In the genomic region with DNA sequence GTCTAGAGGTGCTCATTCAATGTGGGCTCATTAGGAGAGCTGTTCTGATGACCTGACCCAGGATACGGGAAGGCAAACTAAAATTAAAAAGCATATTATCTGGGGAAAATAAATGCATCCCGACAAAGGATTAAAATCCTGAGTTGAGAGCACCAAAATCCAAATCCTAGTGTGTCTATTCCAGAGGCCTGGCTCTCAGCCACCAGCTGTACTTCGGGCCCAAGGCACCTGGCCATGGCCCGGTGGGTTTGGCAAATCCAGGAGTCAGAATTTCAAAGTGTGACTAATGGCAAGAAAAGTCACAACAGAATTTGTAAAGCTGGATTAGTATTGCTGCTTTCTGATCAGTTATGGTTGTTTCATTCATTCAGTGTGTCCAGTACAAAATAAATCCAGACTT, we compare ENCODE assay signal across 26 cellular contexts.
"Had no signal": no experiment of that assay in that cellular context is flagged by ENCODE, and none has a peak within 500 bp of the region (broad histone marks: within the 10 kb centered on the region; RNA-seq: fewer than 3 reads in every experiment).

No MANE protein-coding gene starts in this region.

- DNase-seq: heart left ventricle; hypothalamus; immature natural killer cell; kidney; left colon; left lung; lower lobe of right lung; mammary epithelial cell; mesenchymal stem cell; natural killer cell; nucleus accumbens; right lobe of liver; stimulated activated CD4-positive, alpha-beta T cell treated with anti-CD3 and anti-CD28 coated beads, Interleukin-1b, Interleukin-23, amount 100 ng/mL, for 48 hours; stimulated activated CD4-positive, alpha-beta T cell treated with anti-CD3 and anti-CD28 coated beads, Interleukin-2, amount 100 ng/mL, for 48 hours; stimulated activated CD4-positive, alpha-beta T cell treated with anti-CD3 and anti-CD28 coated beads, Interleukin-4, amount 100 ng/mL, for 4 hours; stimulated activated naive CD4-positive, alpha-beta T cell; tibial artery; trophoblast cell; upper lobe of right lung had no signal

- H3K9me3 ChIP-seq: heart left ventricle, left lung, lower lobe of right lung, right atrium auricular region, right lobe of liver, suprapubic skin, thoracic aorta, tibial artery, upper lobe of right lung had no signal

- H3K4me3 ChIP-seq: heart left ventricle, left lung, lower lobe of right lung, right atrium auricular region, right lobe of liver, smooth muscle cell, suprapubic skin, thoracic aorta, tibial artery, upper lobe of right lung had no signal

- H3K27ac ChIP-seq: heart left ventricle, left lung, lower lobe of right lung, parathyroid adenoma, right atrium auricular region, right lobe of liver, suprapubic skin, thoracic aorta, tibial artery, upper lobe of right lung had no signal

- H3K36me3 ChIP-seq: left lung, lower lobe of right lung, right atrium auricular region, right lobe of liver, suprapubic skin, thoracic aorta, tibial artery, upper lobe of right lung had no signal

- H3K4me3 Mint-ChIP-seq: stimulated activated naive CD8-positive, alpha-beta T cell treated with anti-CD3 and anti-CD28 coated beads, Interleukin-15, Interleukin-2, amounts not matched to agents 100 ng/mL and 50 ng/mL, for 24 hours had no signal

- ATAC-seq: heart left ventricle, left colon, left lung, lower lobe of right lung, natural killer cell, right lobe of liver, upper lobe of right lung had no signal

- H3K9me3 Mint-ChIP-seq: immature natural killer cell; natural killer cell; stimulated activated naive CD8-positive, alpha-beta T cell treated with anti-CD3 and anti-CD28 coated beads, Interleukin-15, Interleukin-2, amounts not matched to agents 100 ng/mL and 50 ng/mL, for 24 hours had no signal

- H3K27ac Mint-ChIP-seq: immature natural killer cell, progenitor cell of endocrine pancreas had no signal

- H3K4me1 ChIP-seq: parathyroid adenoma had no signal

- H3K27me3 ChIP-seq: heart left ventricle, left lung, right atrium auricular region, right lobe of liver, suprapubic skin, tibial artery, upper lobe of right lung had no signal

- H3K27me3 Mint-ChIP-seq: progenitor cell of endocrine pancreas; stimulated activated naive CD8-positive, alpha-beta T cell treated with anti-CD3 and anti-CD28 coated beads, Interleukin-15, Interleukin-2, amounts not matched to agents 100 ng/mL and 50 ng/mL, for 24 hours had no signal

- H3K36me3 Mint-ChIP-seq: immature natural killer cell, natural killer cell had no signal
